ENCODE assay signal across 11 cellular contexts in genomic region chr12:123041811-123042655, GRCh38.
A peak's percentile ranks its signal among the peaks of the same experiment; 100 is the strongest.
DNase-seq lines count a peak whose midpoint lies in the region; ATAC-seq and TF ChIP-seq lines count a peak whose summit lies in the region.
"Had no signal": no experiment of that assay in that cellular context is flagged by ENCODE, and none has a peak within 500 bp of the region (broad histone marks: within the 10 kb centered on the region; RNA-seq: fewer than 3 reads in every experiment).

No MANE protein-coding gene starts in this region.

- H3K4me1 Mint-ChIP-seq in T-helper 17 cell (peaks cover 18% of the 10 kb centered on the region), WTC11 (no peaks in the 10 kb centered on the region)

- no peak for TF ChIP-seq POLR2A in esophagus muscularis mucosa (IDR thresholded peaks at IDR 0.05; ENCODE audit: low read depth)

- WGBS in esophagus muscularis mucosa: 62% methylated on average over 11 of the region's 17 CpGs

- H3K27me3 ChIP-seq in esophagus muscularis mucosa (no peaks in the 10 kb centered on the region), upper lobe of right lung (no peaks in the 10 kb centered on the region)
- H3K27me3 ChIP-seq: breast epithelium, foreskin keratinocyte had no signal

- H3K9me3 Mint-ChIP-seq in WTC11: no peaks in the 10 kb centered on the region
- H3K9me3 Mint-ChIP-seq: activated T-cell treated with anti-CD3 and anti-CD28 coated beads, Interleukin-2, amount 50 U/mL, for 24 hours had no signal

- CTCF ChIA-PET in WTC11 (lab: Charles Lee): interaction anchor here (0.8 to 4.7 kb wide), 5 partner anchors 22 to 323 kb away, joined by 3 to 42 read pairs (median 7); no protein-coding TSS in a partner anchor

- H3K36me3 ChIP-seq in esophagus muscularis mucosa (no peaks in the 10 kb centered on the region), upper lobe of right lung (no peaks in the 10 kb centered on the region)
- H3K36me3 ChIP-seq: breast epithelium had no signal

- POLR2A ChIA-PET in WTC11 (lab: Charles Lee): no interaction called here

- H3K4me1 ChIP-seq in esophagus muscularis mucosa (peaks cover 29 to 60% (median 40%) of the 10 kb centered on the region in 4 donors), upper lobe of right lung (peaks cover 14% of the 10 kb centered on the region)
- H3K4me1 ChIP-seq: breast epithelium, foreskin keratinocyte had no signal

- H3K36me3 Mint-ChIP-seq in T-helper 17 cell (ENCODE audit: low read depth) (peaks cover 4% of the 10 kb centered on the region), WTC11 (no peaks in the 10 kb centered on the region)

- H3K27me3 Mint-ChIP-seq in T-helper 17 cell (no peaks in the 10 kb centered on the region), WTC11 (ENCODE audit: low read depth) (no peaks in the 10 kb centered on the region; the same call in 1 of the 2 replicates)
- H3K27me3 Mint-ChIP-seq: activated T-cell treated with anti-CD3 and anti-CD28 coated beads, Interleukin-2, amount 50 U/mL, for 24 hours had no signal

- H3K9me3 ChIP-seq in T-helper 17 cell (ENCODE audit: control insufficient read depth, low read length, poor library complexity, severe bottlenecking) (no peaks in the 10 kb centered on the region), esophagus muscularis mucosa (no peaks in the 10 kb centered on the region), upper lobe of right lung (no peaks in the 10 kb centered on the region)
- H3K9me3 ChIP-seq: breast epithelium, psoas muscle had no signal

- H3K4me3 ChIP-seq in esophagus muscularis mucosa (no peak overlapping the region), upper lobe of right lung (no peak overlapping the region)
- H3K4me3 ChIP-seq: breast epithelium, psoas muscle had no signal

- no peak for TF ChIP-seq CTCF in esophagus muscularis mucosa (IDR thresholded peaks at IDR 0.05)
- TF ChIP-seq CTCF in upper lobe of right lung (IDR thresholded peaks at IDR 0.05): no peak
- no peak for TF ChIP-seq CTCF in WTC11 (IDR thresholded peaks at IDR 0.05)

- H3K4me3 Mint-ChIP-seq in T-helper 17 cell (no peak overlapping the region), WTC11 (no peak overlapping the region)
- H3K4me3 Mint-ChIP-seq: activated T-cell treated with anti-CD3 and anti-CD28 coated beads, Interleukin-2, amount 50 U/mL, for 24 hours had no signal

- ATAC-seq in T-helper 17 cell (no peak), upper lobe of right lung (no peak), WTC11 (no peak)
- ATAC-seq: psoas muscle had no signal

- no peak for TF ChIP-seq EP300 in esophagus muscularis mucosa (IDR thresholded peaks at IDR 0.05)

- H3K27ac Mint-ChIP-seq in T-helper 17 cell: peak overlapping the region; percentile 62
- H3K27ac Mint-ChIP-seq in WTC11: no peak overlapping the region
- H3K27ac Mint-ChIP-seq: activated T-cell treated with anti-CD3 and anti-CD28 coated beads, Interleukin-2, amount 50 U/mL, for 24 hours had no signal

- intact Hi-C loops in esophagus muscularis mucosa (cut with DNase I): loop anchor here (2.0 kb wide), 1 partner anchor 197 kb away; no protein-coding TSS in a partner anchor
- intact Hi-C loops in upper lobe of right lung (cut with DNase I): loop anchor here (10.0 kb wide), 1 partner anchor 113 kb away; the partner anchor contains the start of gene PITPNM2

- no peak for DNase-seq in T-helper 17 cell
- DNase-seq in esophagus muscularis mucosa (ENCODE audit: extremely low spot score): no peak
- DNase-seq in mucosa of gallbladder (ENCODE audit: low spot score): peak; percentile 77
- DNase-seq in upper lobe of right lung: no peak
- no peak for DNase-seq in WTC11 (ENCODE audit: low spot score)
- DNase-seq in HPDE6-E6E7 (ENCODE audit: extremely low spot score): no peak
- no peak for DNase-seq in RKO (ENCODE audit: low spot score)
- DNase-seq: activated T-cell treated with anti-CD3 and anti-CD28 coated beads, Interleukin-2, amount 50 U/mL, for 24 hours; foreskin keratinocyte; psoas muscle had no signal

- peak overlapping the region; percentile 68 to 79 (median 76) for H3K27ac ChIP-seq in esophagus muscularis mucosa (replicated peaks in 1 of 4)
- peak overlapping the region; percentile 11 for H3K27ac ChIP-seq in upper lobe of right lung
- H3K27ac ChIP-seq: breast epithelium, foreskin keratinocyte, psoas muscle had no signal

TF ChIP-seq in WTC11, 78 proteins besides CTCF, POLR2A, EP300 and RAD21:
- TF ChIP-seq TEAD1 (CRISPR knock-in tag; IDR thresholded peaks at IDR 0.05) (no peak), TEAD4 (CRISPR knock-in tag; IDR thresholded peaks at IDR 0.05) (no peak), E2F1 (CRISPR knock-in tag; IDR thresholded peaks at IDR 0.05) (no peak), ATF2 (CRISPR knock-in tag; IDR thresholded peaks at IDR 0.05; ENCODE audit: borderline replicate concordance, low read depth) (no peak), KAT7 (CRISPR knock-in tag; IDR thresholded peaks at IDR 0.05; ENCODE audit: borderline replicate concordance) (no peak), ZNF671 (CRISPR knock-in tag; IDR thresholded peaks at IDR 0.05) (no peak), ESRRA (CRISPR knock-in tag; IDR thresholded peaks at IDR 0.05; ENCODE audit: borderline replicate concordance) (no peak), GABPB1 (CRISPR knock-in tag; IDR thresholded peaks at IDR 0.05) (no peak), SMAD3 (CRISPR knock-in tag; IDR thresholded peaks at IDR 0.05; ENCODE audit: borderline replicate concordance) (no peak)
